In genomic region chr20:20241966-20242365, GRCh38 we compare ENCODE assay signal across 23 cellular contexts.
A peak's percentile ranks its signal among the peaks of the same experiment; 100 is the strongest.
DNase-seq lines count a peak whose midpoint lies in the region; ATAC-seq and TF ChIP-seq lines count a peak whose summit lies in the region.
"Had no signal": no experiment of that assay in that cellular context is flagged by ENCODE, and none has a peak within 500 bp of the region (broad histone marks: within the 10 kb centered on the region; RNA-seq: fewer than 3 reads in every experiment).

No MANE protein-coding gene starts in this region.

- no peaks in the 10 kb centered on the region for H3K79me2 ChIP-seq in osteoblast (ENCODE audit: insufficient read depth, low read length)

- DNase-seq in DMS153 treated with DMSO at 0.1 percent for 48 hours (lab: John Stamatoyannopoulos, UW; ENCODE audit: unreplicated experiment) (peak; percentile 77), NCI-H1436 (lab: John Stamatoyannopoulos, UW) (peak; percentile 58), NCI-H2171 (lab: John Stamatoyannopoulos, UW) (peak; percentile 99), SHP77 (lab: John Stamatoyannopoulos, UW) (peak; percentile 41), endothelial cell (ENCODE audit: low spot score) (no peak), osteoblast (ENCODE audit: insufficient read length, low spot score, missing footprints) (no peak)
- DNase-seq: activated CD4-positive, CD25-positive, alpha-beta regulatory T cell; activated CD8-positive, alpha-beta T cell treated with anti-CD3 and anti-CD28 coated beads, Interleukin-2, amount 10 ng/mL, durations not matched to agents 7 days and 5 days; activated naive CD4-positive, alpha-beta T cell treated with anti-CD3 and anti-CD28 coated beads for 36 hours; activated T-cell treated with anti-CD3 and anti-CD28 coated beads, Interleukin-2, amount 50 U/mL, for 24 hours; amygdala; dermis blood vessel endothelial cell; DND-41; heart left ventricle; stimulated activated CD4-positive, alpha-beta T cell treated with anti-CD3 and anti-CD28 coated beads, Interleukin-1b, Interleukin-23, amount 100 ng/mL, for 48 hours; stimulated activated naive B cell treated with anti-CD40 and anti-IgM and Interleukin-4, amounts not matched to agents 10 μg/mL and 1 μg/mL and 100 μg/mL, for 72 hours; T1000; testis had no signal

- peaks cover 7% of the 10 kb centered on the region for H3K9me3 Mint-ChIP-seq in endothelial cell (ENCODE audit: unreplicated experiment)
- H3K9me3 Mint-ChIP-seq: activated naive CD4-positive, alpha-beta T cell treated with anti-CD3 and anti-CD28 coated beads for 36 hours; activated T-cell treated with anti-CD3 and anti-CD28 coated beads, Interleukin-2, amount 50 U/mL, for 24 hours had no signal

- no peak for ATAC-seq in GM18517 (IDR thresholded peaks at IDR 0.05; ENCODE audit: unreplicated experiment)
- ATAC-seq: activated CD8-positive, alpha-beta T cell treated with anti-CD3 and anti-CD28 coated beads, Interleukin-2, amount 10 ng/mL, durations not matched to agents 7 days and 5 days; heart left ventricle; left lobe of liver; stimulated activated naive B cell treated with anti-CD40 and anti-IgM and Interleukin-4, amounts not matched to agents 10 μg/mL and 1 μg/mL and 100 μg/mL, for 72 hours had no signal

- H3K27ac ChIP-seq in osteoblast (ENCODE audit: low read depth, low read length), result no peak overlapping the region
- H3K27ac ChIP-seq: cardiac muscle cell, heart left ventricle, testis had no signal

- no peak overlapping the region for H3K4me3 ChIP-seq in osteoblast (ENCODE audit: insufficient read depth, low read length)
- H3K4me3 ChIP-seq: cardiac muscle cell, heart left ventricle, testis had no signal

- H2AFZ ChIP-seq in osteoblast (ENCODE audit: low read length), result no peak overlapping the region

- no peaks in the 10 kb centered on the region for H3K27me3 ChIP-seq in osteoblast (ENCODE audit: insufficient read depth, low read length)
- H3K27me3 ChIP-seq: cardiac muscle cell, testis had no signal

- TF ChIP-seq CTCF in endothelial cell (IDR thresholded peaks at IDR 0.05; ENCODE audit: unreplicated experiment) (no peak), osteoblast (IDR thresholded peaks at IDR 0.05; ENCODE audit: extremely low read depth, low read depth, low read length) (no peak)

- H3K36me3 ChIP-seq in osteoblast (ENCODE audit: insufficient read depth, low read length), result no peaks in the 10 kb centered on the region
- H3K36me3 ChIP-seq: cardiac muscle cell had no signal

- H4K20me1 ChIP-seq in osteoblast (ENCODE audit: insufficient read depth, low read length), result no peaks in the 10 kb centered on the region

- H3K4me2 ChIP-seq in osteoblast (ENCODE audit: insufficient read depth, low read length), result no peak overlapping the region

- H3K4me1 Mint-ChIP-seq in endothelial cell (ENCODE audit: unreplicated experiment), result no peaks in the 10 kb centered on the region

- no peak overlapping the region for H3K4me3 Mint-ChIP-seq in endothelial cell (ENCODE audit: unreplicated experiment)
- H3K4me3 Mint-ChIP-seq: activated CD8-positive, alpha-beta T cell treated with anti-CD3 and anti-CD28 coated beads, Interleukin-2, amount 10 ng/mL, durations not matched to agents 7 days and 5 days; activated naive CD4-positive, alpha-beta T cell treated with anti-CD3 and anti-CD28 coated beads for 36 hours; activated T-cell treated with anti-CD3 and anti-CD28 coated beads, Interleukin-2, amount 50 U/mL, for 24 hours; nephron; stimulated activated naive B cell treated with anti-CD40 and anti-IgM and Interleukin-4, amounts not matched to agents 10 μg/mL and 1 μg/mL and 100 μg/mL, for 72 hours had no signal

- H3K9me3 ChIP-seq in osteoblast (ENCODE audit: low read depth, low read length), result no peaks in the 10 kb centered on the region
- H3K9me3 ChIP-seq: heart left ventricle, testis had no signal

- no peaks in the 10 kb centered on the region for H3K27me3 Mint-ChIP-seq in endothelial cell (ENCODE audit: unreplicated experiment)
- H3K27me3 Mint-ChIP-seq: progenitor cell of endocrine pancreas had no signal

- H3K27ac Mint-ChIP-seq in endothelial cell (ENCODE audit: unreplicated experiment), result no peak overlapping the region
- H3K27ac Mint-ChIP-seq: activated CD8-positive, alpha-beta T cell treated with anti-CD3 and anti-CD28 coated beads, Interleukin-2, amount 10 ng/mL, durations not matched to agents 7 days and 5 days; activated naive CD4-positive, alpha-beta T cell treated with anti-CD3 and anti-CD28 coated beads for 36 hours; activated T-cell treated with anti-CD3 and anti-CD28 coated beads, Interleukin-2, amount 50 U/mL, for 24 hours; nephron; progenitor cell of endocrine pancreas; stimulated activated naive B cell treated with anti-CD40 and anti-IgM and Interleukin-4, amounts not matched to agents 10 μg/mL and 1 μg/mL and 100 μg/mL, for 72 hours had no signal

- no peaks in the 10 kb centered on the region for H3K4me1 ChIP-seq in osteoblast (ENCODE audit: insufficient read depth, low read length)
- H3K4me1 ChIP-seq: testis had no signal

- peaks cover 7% of the 10 kb centered on the region for H3K36me3 Mint-ChIP-seq in endothelial cell (ENCODE audit: low read depth, unreplicated experiment)
- H3K36me3 Mint-ChIP-seq: stimulated activated naive B cell treated with anti-CD40 and anti-IgM and Interleukin-4, amounts not matched to agents 10 μg/mL and 1 μg/mL and 100 μg/mL, for 72 hours had no signal

Comparison
In these comparisons a context has a peak if more than half of its experiments do, and no peak if none do; other contexts are left out.
1. DNase-seq: peak in DMS153 treated with DMSO at 0.1 percent for 48 hours (single experiment), NCI-H1436 (single experiment), NCI-H2171 (single experiment) and SHP77 (2 of 2); none in endothelial cell (single experiment) and osteoblast (single experiment).